ENCODE assay signal across 28 cellular contexts in the genomic region with DNA sequence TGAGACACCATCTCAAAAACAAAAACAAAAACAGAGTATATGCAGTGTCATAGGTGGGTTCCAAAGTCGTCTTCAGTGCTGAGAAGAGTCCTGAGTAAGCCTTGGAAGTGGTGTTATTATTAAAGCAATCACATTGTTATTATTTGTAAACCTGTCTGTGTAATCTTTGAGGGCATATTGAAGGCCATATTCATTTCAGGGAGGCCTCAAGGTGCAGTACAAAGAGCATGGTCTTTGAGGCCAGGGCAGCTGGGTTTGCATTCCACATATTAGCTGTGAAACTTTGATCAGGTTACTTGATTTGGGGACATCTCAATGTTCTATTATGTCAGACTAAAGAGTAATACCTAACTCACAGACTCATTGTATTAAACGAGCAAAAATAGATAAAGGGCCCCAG.
"Had no signal": no experiment of that assay in that cellular context is flagged by ENCODE, and none has a peak within 500 bp of the region (broad histone marks: within the 10 kb centered on the region; RNA-seq: fewer than 3 reads in every experiment).

No MANE protein-coding gene starts in this region.

- H3K4me2 ChIP-seq: KMS-11 had no signal

- H3K9ac ChIP-seq: KMS-11 had no signal

- H3K4me3 ChIP-seq: MG63 had no signal

- H3K27ac ChIP-seq: KMS-11 had no signal

- H3K36me3 ChIP-seq: MG63 had no signal

- H3K9me3 ChIP-seq: MG63 had no signal

- H3K27me3 ChIP-seq: MG63 had no signal

- DNase-seq: Karpas-422, Kasumi-1, MG63, MM.1S, MV-4-11, NCI-H1048, NCI-H1105, NCI-H1105 treated with DMSO at 0.1 percent for 48 hours, NCI-H1417, NCI-H1417 treated with DMSO at 0.1 percent for 48 hours, NCI-H1436, NCI-H1436 treated with DMSO at 0.1 percent for 48 hours, NCI-H146, NCI-H1694, NCI-H1694 treated with DMSO at 0.1 percent for 48 hours, NCI-H187, NCI-H187 treated with DMSO at 0.1 percent for 48 hours, NCI-H1930, NCI-H2081 treated with DMSO at 0.1 percent for 48 hours, NCI-H2107, NCI-H2171, NCI-H2171 treated with DMSO at 0.1 percent for 48 hours, NCI-H2227 treated with DMSO at 0.1 percent for 48 hours, NCI-H226, NCI-H446, NCI-H446 treated with DMSO at 0.1 percent for 48 hours, NCI-H510A had no signal
